In genomic region chr14:90579088-90579487, GRCh38 we compare ENCODE assay signal across 12 cellular contexts.
DNase-seq lines count a peak whose midpoint lies in the region; ATAC-seq and TF ChIP-seq lines count a peak whose summit lies in the region.
"Had no signal": no experiment of that assay in that cellular context is flagged by ENCODE, and none has a peak within 500 bp of the region (broad histone marks: within the 10 kb centered on the region; RNA-seq: fewer than 3 reads in every experiment).

No MANE protein-coding gene starts in this region.

- intact Hi-C loops in Right ventricle myocardium inferior (cut with DNase I) (no loop called here), lower lobe of right lung (cut with DNase I) (no loop called here), gastrocnemius medialis (cut with DNase I; ENCODE audit: low total_unique reads) (no loop called here)

- ATAC-seq in Right ventricle myocardium inferior (no peak), lower lobe of right lung (no peak), gastrocnemius medialis (no peak), HG02884 (IDR thresholded peaks at IDR 0.05; ENCODE audit: unreplicated experiment) (no peak)
- ATAC-seq: HCT116 had no signal

- in situ Hi-C loops in gastrocnemius medialis (cut with MboI; ENCODE audit: low sequenced_read_pairs in 4 of 4) = no loop called here

- H3K9me3 ChIP-seq in right atrium auricular region (no peaks in the 10 kb centered on the region), lower lobe of right lung (no peaks in the 10 kb centered on the region), gastrocnemius medialis (no peaks in the 10 kb centered on the region)

- TF ChIP-seq CTCF in right atrium auricular region (IDR thresholded peaks at IDR 0.05) = no peak
- TF ChIP-seq CTCF in lower lobe of right lung (IDR thresholded peaks at IDR 0.05) = no peak
- TF ChIP-seq CTCF in gastrocnemius medialis (IDR thresholded peaks at IDR 0.05 in 4 of 5, conservative IDR thresholded peaks at IDR 0.05 in 1 of 5) = no peak

- H3K27ac ChIP-seq in right atrium auricular region (peak overlapping the region; percentile 72 to 79), lower lobe of right lung (peak overlapping the region; percentile 18), gastrocnemius medialis (peak overlapping the region; percentile 68 to 87 (median 76))
- H3K27ac ChIP-seq: BLaER1 treated with 17β-estradiol and CSF1 and Interleukin-3, amounts not matched to agents 10 nM and 100 nM; GM23248 had no signal

- H3K4me3 ChIP-seq in right atrium auricular region = no peak overlapping the region
- no peak overlapping the region for H3K4me3 ChIP-seq in lower lobe of right lung
- no peak overlapping the region for H3K4me3 ChIP-seq in gastrocnemius medialis
- H3K4me3 ChIP-seq: BLaER1 treated with 17β-estradiol and CSF1 and Interleukin-3, amounts not matched to agents 10 nM and 100 nM; GM23248 had no signal

- H3K4me1 ChIP-seq in right atrium auricular region (peaks cover 2 to 53% of the 10 kb centered on the region in 2 donors), lower lobe of right lung (no peaks in the 10 kb centered on the region), gastrocnemius medialis (peaks cover 58 to 64% of the 10 kb centered on the region in 2 donors)

- DNase-seq in right atrium auricular region (ENCODE audit: low spot score) (no peak), Right ventricle myocardium inferior (ENCODE audit: missing footprints) (no peak), lower lobe of right lung (no peak), gastrocnemius medialis (no peak), DMS79 treated with DMSO at 0.1 percent for 48 hours (lab: John Stamatoyannopoulos, UW) (no peak)
- DNase-seq in NK-92 treated with Interleukin-12 subunit alpha and Interleukin-12 subunit beta, amount 100 ng/mL, for 24 hours (lab: John Stamatoyannopoulos, UW) = no peak
- DNase-seq: ACHN; CD4-positive, CD25-positive, alpha-beta regulatory T cell; GM23248 had no signal

- H3K27me3 ChIP-seq in right atrium auricular region (no peaks in the 10 kb centered on the region), lower lobe of right lung (ENCODE audit: low read depth) (no peaks in the 10 kb centered on the region), gastrocnemius medialis (no peaks in the 10 kb centered on the region)
- H3K27me3 ChIP-seq: BLaER1 treated with 17β-estradiol and CSF1 and Interleukin-3, amounts not matched to agents 10 nM and 100 nM had no signal

- no peaks in the 10 kb centered on the region for H3K36me3 ChIP-seq in right atrium auricular region
- peaks cover 17% of the 10 kb centered on the region for H3K36me3 ChIP-seq in lower lobe of right lung
- no peaks in the 10 kb centered on the region for H3K36me3 ChIP-seq in gastrocnemius medialis

- TF ChIP-seq POLR2A in gastrocnemius medialis (IDR thresholded peaks at IDR 0.05) = no peak

Comparison
In these comparisons a context has a peak if more than half of its experiments do, and no peak if none do; other contexts are left out.
1. H3K27ac ChIP-seq: peak in every context shown above with its lines; median percentile 76 in gastrocnemius medialis; 76 in right atrium auricular region; 18 in lower lobe of right lung.